8 cellular contexts compared by ENCODE assay signal in the genomic region with DNA sequence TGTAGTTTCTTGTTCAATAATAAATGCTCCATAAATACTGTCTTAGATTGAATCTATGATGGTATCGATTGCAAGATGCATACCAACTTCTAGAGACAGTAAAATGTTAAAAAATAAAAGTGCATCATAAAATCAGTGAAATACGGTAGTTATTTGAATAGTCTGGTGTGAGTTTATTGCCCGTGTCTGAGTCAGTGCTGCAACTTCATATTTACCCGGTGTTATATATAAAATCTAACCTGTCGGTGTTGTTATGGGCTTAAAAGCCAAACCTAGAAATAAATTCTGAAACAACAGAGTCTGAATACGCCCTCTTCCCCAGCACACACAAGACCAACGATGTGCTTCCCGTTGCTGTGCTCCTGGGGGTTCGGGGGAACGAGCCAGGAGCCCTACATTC. TPM values are rescaled to one million over a fixed set of nuclear protein-coding genes. Genes with fewer than 3 reads are reported as not detected.
"Had no signal": no experiment of that assay in that cellular context is flagged by ENCODE, and none has a peak within 500 bp of the region (broad histone marks: within the 10 kb centered on the region; RNA-seq: fewer than 3 reads in every experiment).

No MANE protein-coding gene starts in this region.

- DNase-seq: H9, HFFc6, KG1 had no signal

- H2AFZ ChIP-seq: GM23338 had no signal

- H3K4me2 ChIP-seq: GM23338 had no signal

- H3K27ac ChIP-seq: HL-60 had no signal

- ATAC-seq: GM23338, HCT116, HepG2 had no signal

- H3K4me3 ChIP-seq: GM23338 had no signal

RNA-seq across cellular contexts. Expression of gene MACROH2A2, which starts 16.3 kb away (rescaled TPM):
- polyA plus RNA-seq: IgD-negative memory B cell had no signal
